23 cellular contexts compared by ENCODE assay signal in genomic region chr3:171169866-171170265, GRCh38.
"Had no signal": no experiment of that assay in that cellular context is flagged by ENCODE, and none has a peak within 500 bp of the region (broad histone marks: within the 10 kb centered on the region; RNA-seq: fewer than 3 reads in every experiment).

No MANE protein-coding gene starts in this region.

- DNase-seq: dorsolateral prefrontal cortex; effector CD4-positive, alpha-beta T cell; head of caudate nucleus; mesenchymal stem cell; mucosa of descending colon; naive B cell; stimulated activated CD4-positive, alpha-beta T cell treated with anti-CD3 and anti-CD28 coated beads, Interleukin-2, amount 100 ng/mL, for 24 hours; stimulated activated CD4-positive, alpha-beta T cell treated with anti-CD3 and anti-CD28 coated beads, Interleukin-4, amount 100 ng/mL, for 24 hours; stimulated activated naive CD4-positive, alpha-beta T cell treated with Interleukin-2 at 50 U/mL for 16 hours; stomach; thyroid gland; trophoblast cell had no signal

- H3K36me3 Mint-ChIP-seq: mesothelial cell of epicardium, naive B cell had no signal

- H3K4me3 ChIP-seq: dorsolateral prefrontal cortex, mucosa of descending colon, neural progenitor cell, stomach, thyroid gland, vagina had no signal

- H3K36me3 ChIP-seq: neural progenitor cell, thyroid gland, vagina had no signal

- H3K9me3 ChIP-seq: mucosa of descending colon, stomach, thyroid gland, vagina had no signal

- H3K9me3 Mint-ChIP-seq: mesothelial cell of epicardium; stimulated activated effector memory CD8-positive, alpha-beta T cell treated with anti-CD3 and anti-CD28 coated beads, Interleukin-12 subunit alpha, Interleukin-12 subunit beta, amount 100 ng/mL, for 72 hours had no signal

- H3K4me1 ChIP-seq: parathyroid adenoma, thyroid gland, vagina had no signal

- FAIRE-seq: frontal cortex, keratinocyte had no signal

- H3K27ac Mint-ChIP-seq: mesothelial cell of epicardium; naive B cell; neural progenitor cell; progenitor cell of endocrine pancreas; stimulated activated effector memory CD8-positive, alpha-beta T cell treated with anti-CD3 and anti-CD28 coated beads, Interleukin-12 subunit alpha, Interleukin-12 subunit beta, amount 100 ng/mL, for 72 hours had no signal

- H3K27ac ChIP-seq: neural progenitor cell, parathyroid adenoma, stomach, thyroid gland, vagina had no signal

- ATAC-seq: left lobe of liver; mucosa of descending colon; natural killer cell treated with Interleukin-12 subunit alpha and Interleukin-12 subunit beta and Interleukin-15 and Interleukin-18, amount 100 ng/mL, for 72 hours; sciatic nerve; stimulated activated effector memory CD8-positive, alpha-beta T cell treated with anti-CD3 and anti-CD28 coated beads, Interleukin-12 subunit alpha, Interleukin-12 subunit beta, amount 100 ng/mL, for 72 hours had no signal

- H3K27me3 ChIP-seq: dorsolateral prefrontal cortex, neural progenitor cell, stomach, thyroid gland, vagina had no signal

- H3K4me1 Mint-ChIP-seq: naive B cell had no signal

- H3K27me3 Mint-ChIP-seq: naive B cell; natural killer cell treated with Interleukin-12 subunit alpha and Interleukin-12 subunit beta and Interleukin-15 and Interleukin-18, amount 100 ng/mL, for 72 hours; progenitor cell of endocrine pancreas had no signal

- H3K4me3 Mint-ChIP-seq: mesothelial cell of epicardium; naive B cell; natural killer cell treated with Interleukin-12 subunit alpha and Interleukin-12 subunit beta and Interleukin-15 and Interleukin-18, amount 100 ng/mL, for 72 hours; neural progenitor cell; stimulated activated effector memory CD8-positive, alpha-beta T cell treated with anti-CD3 and anti-CD28 coated beads, Interleukin-12 subunit alpha, Interleukin-12 subunit beta, amount 100 ng/mL, for 72 hours had no signal
